11 cellular contexts compared by ENCODE assay signal in genomic region chr19:18849838-18850400, GRCh38. TPM values are rescaled to one million over a fixed set of nuclear protein-coding genes. Genes with fewer than 3 reads are reported as not detected.
DNase-seq lines count a peak whose midpoint lies in the region; ATAC-seq, FAIRE-seq and TF ChIP-seq lines count a peak whose summit lies in the region.
"Had no signal": no experiment of that assay in that cellular context is flagged by ENCODE, and none has a peak within 500 bp of the region (broad histone marks: within the 10 kb centered on the region; RNA-seq: fewer than 3 reads in every experiment).

No MANE protein-coding gene starts in this region.

- peaks cover 27 to 69% (median 52%) of the 10 kb centered on the region in 9 donors for H3K4me1 ChIP-seq in heart right ventricle

- POLR2A ChIA-PET in activated CD4-positive, alpha-beta memory T cell treated with anti-CD3 and anti-CD28 coated beads, Interleukin-2, amount 10 ng/mL, durations not matched to agents 7 days and 5 days (lab: Charles Lee), result interaction anchor here (0.6 to 2.5 kb wide), 6 partner anchors 9 to 278 kb away, joined by 3 to 13 read pairs (median 3); partner anchors contain the start of genes UBA52 and UPF1

- DNase-seq in GM12892 (ENCODE audit: insufficient read length) (peak; percentile 75), heart right ventricle (no peak), NCI-H1048 (lab: John Stamatoyannopoulos, UW) (no peak), HPDE6-E6E7 (ENCODE audit: extremely low spot score) (no peak), RKO (ENCODE audit: low spot score) (no peak), NCI-H2081 (lab: John Stamatoyannopoulos, UW) (no peak)
- DNase-seq in activated CD4-positive, alpha-beta memory T cell treated with anti-CD3 and anti-CD28 coated beads, Interleukin-2, amount 10 ng/mL, durations not matched to agents 7 days and 5 days, result no peak
- DNase-seq in stimulated activated effector memory CD8-positive, alpha-beta T cell treated with anti-CD3 and anti-CD28 coated beads, Interleukin-12 subunit alpha, Interleukin-12 subunit beta, amount 100 ng/mL, for 72 hours (ENCODE audit: low spot score in 2 of 2), result no peak
- DNase-seq: activated CD4-positive, alpha-beta T cell treated with anti-CD3 and anti-CD28 coated beads, Interleukin-2, amount 50 U/mL, for 1 hour had no signal

- no peak for TF ChIP-seq CTCF in heart right ventricle (IDR thresholded peaks at IDR 0.05)

- no peak for ATAC-seq in heart right ventricle
- no peak for ATAC-seq in stimulated activated effector memory CD8-positive, alpha-beta T cell treated with anti-CD3 and anti-CD28 coated beads, Interleukin-12 subunit alpha, Interleukin-12 subunit beta, amount 100 ng/mL, for 72 hours

- H3K27me3 Mint-ChIP-seq in activated CD4-positive, alpha-beta memory T cell treated with anti-CD3 and anti-CD28 coated beads, Interleukin-2, amount 10 ng/mL, durations not matched to agents 7 days and 5 days, result no peaks in the 10 kb centered on the region

- peak overlapping the region; percentile 58 to 92 (median 84) for H3K27ac ChIP-seq in heart right ventricle

- H3K4me3 ChIP-seq in heart right ventricle, result peak overlapping the region in 1 of 10 donors; percentile 29
- H3K4me3 ChIP-seq: lung had no signal

- WGBS in heart right ventricle, 2 donors, result 53 to 58% methylated on average over 16 of the region's 16 CpGs

- TF ChIP-seq POLR2A in GM12892 (IDR thresholded peaks at IDR 0.05; ENCODE audit: low read depth, low read length), result no peak

- no peak overlapping the region for H3K4me3 Mint-ChIP-seq in activated CD4-positive, alpha-beta memory T cell treated with anti-CD3 and anti-CD28 coated beads, Interleukin-2, amount 10 ng/mL, durations not matched to agents 7 days and 5 days
- peak overlapping the region; percentile 51 for H3K4me3 Mint-ChIP-seq in stimulated activated effector memory CD8-positive, alpha-beta T cell treated with anti-CD3 and anti-CD28 coated beads, Interleukin-12 subunit alpha, Interleukin-12 subunit beta, amount 100 ng/mL, for 72 hours

- CTCF ChIA-PET in activated CD4-positive, alpha-beta memory T cell treated with anti-CD3 and anti-CD28 coated beads, Interleukin-2, amount 10 ng/mL, durations not matched to agents 7 days and 5 days (lab: Charles Lee), result interaction anchor here (0.5 to 1.3 kb wide), 4 partner anchors 16 to 329 kb away, joined by 3 read pairs; partner anchors contain the start of gene UPF1

- H3K27me3 ChIP-seq in heart right ventricle, result no peaks in the 10 kb centered on the region

- H3K36me3 Mint-ChIP-seq in activated CD4-positive, alpha-beta memory T cell treated with anti-CD3 and anti-CD28 coated beads, Interleukin-2, amount 10 ng/mL, durations not matched to agents 7 days and 5 days (ENCODE audit: low read depth), result peaks cover 81% of the 10 kb centered on the region
- peaks cover 91% of the 10 kb centered on the region for H3K36me3 Mint-ChIP-seq in stimulated activated effector memory CD8-positive, alpha-beta T cell treated with anti-CD3 and anti-CD28 coated beads, Interleukin-12 subunit alpha, Interleukin-12 subunit beta, amount 100 ng/mL, for 72 hours

- peaks cover 58% of the 10 kb centered on the region for H3K4me1 Mint-ChIP-seq in activated CD4-positive, alpha-beta memory T cell treated with anti-CD3 and anti-CD28 coated beads, Interleukin-2, amount 10 ng/mL, durations not matched to agents 7 days and 5 days
- peaks cover 57% of the 10 kb centered on the region for H3K4me1 Mint-ChIP-seq in stimulated activated effector memory CD8-positive, alpha-beta T cell treated with anti-CD3 and anti-CD28 coated beads, Interleukin-12 subunit alpha, Interleukin-12 subunit beta, amount 100 ng/mL, for 72 hours

- H3K9me3 ChIP-seq in heart right ventricle, result no peaks in the 10 kb centered on the region

- H3K36me3 ChIP-seq in heart right ventricle, result peaks cover 3 to 60% (median 40%) of the 10 kb centered on the region in 9 donors

- peak; percentile 90 for FAIRE-seq in GM12892 (lab: Jason Lieb, UNC)
- FAIRE-seq: G401.6 had no signal

- peak overlapping the region; percentile 77 for H3K27ac Mint-ChIP-seq in activated CD4-positive, alpha-beta memory T cell treated with anti-CD3 and anti-CD28 coated beads, Interleukin-2, amount 10 ng/mL, durations not matched to agents 7 days and 5 days
- peak overlapping the region; percentile 89 for H3K27ac Mint-ChIP-seq in stimulated activated effector memory CD8-positive, alpha-beta T cell treated with anti-CD3 and anti-CD28 coated beads, Interleukin-12 subunit alpha, Interleukin-12 subunit beta, amount 100 ng/mL, for 72 hours

- H3K9me3 Mint-ChIP-seq in activated CD4-positive, alpha-beta memory T cell treated with anti-CD3 and anti-CD28 coated beads, Interleukin-2, amount 10 ng/mL, durations not matched to agents 7 days and 5 days, result no peaks in the 10 kb centered on the region
- no peaks in the 10 kb centered on the region for H3K9me3 Mint-ChIP-seq in stimulated activated effector memory CD8-positive, alpha-beta T cell treated with anti-CD3 and anti-CD28 coated beads, Interleukin-12 subunit alpha, Interleukin-12 subunit beta, amount 100 ng/mL, for 72 hours

- intact Hi-C loops in heart right ventricle (cut with DNase I), result loop anchor here (5.0 to 10.0 kb wide), 9 partner anchors 168 to 405 kb away; partner anchors contain the start of genes CRLF1 (in 1 of the 10) and CRTC1 (in 1 of the 10)

RNA-seq across cellular contexts. Expression of gene UPF1, which starts 18.2 kb away (rescaled TPM):
- 12.8 TPM for polyA plus RNA-seq in GM12892 (2012; ENCODE audit: missing spikeins)
- total RNA-seq in activated CD4-positive, alpha-beta memory T cell treated with anti-CD3 and anti-CD28 coated beads, Interleukin-2, amount 10 ng/mL, durations not matched to agents 7 days and 5 days, result 10 to 100 TPM; 74.4 to 74.6 TPM
- 10 to 100 TPM; 32.3 to 44.3 (median 37.5) TPM for total RNA-seq in heart right ventricle
- 10 to 100 TPM; 25.2 to 36.7 TPM for polyA plus RNA-seq in heart right ventricle

RNA-seq across cellular contexts. Expression of gene CERS1, which starts 46.0 kb away (rescaled TPM):
- 0.15 TPM for polyA plus RNA-seq in GM12892 (2012; ENCODE audit: missing spikeins)
- not detected for total RNA-seq in activated CD4-positive, alpha-beta memory T cell treated with anti-CD3 and anti-CD28 coated beads, Interleukin-2, amount 10 ng/mL, durations not matched to agents 7 days and 5 days
- total RNA-seq in heart right ventricle, result 1 to 10 TPM in 6 of 10 donors, under 1 TPM in 4; 0.42 to 3.3 (median 1.3) TPM
- polyA plus RNA-seq in heart right ventricle, result under 1 TPM; 0.37 to 0.49 TPM

RNA-seq across cellular contexts. Expression of gene COMP, which starts 58.8 kb away (rescaled TPM):
- polyA plus RNA-seq in GM12892 (2012; ENCODE audit: missing spikeins), result not detected
- not detected for total RNA-seq in activated CD4-positive, alpha-beta memory T cell treated with anti-CD3 and anti-CD28 coated beads, Interleukin-2, amount 10 ng/mL, durations not matched to agents 7 days and 5 days
- 1 to 10 TPM in 3 of 10 donors, under 1 TPM in 5, not detected in 2; 0.13 to 5.9 (median 0.43) TPM for total RNA-seq in heart right ventricle
- 1 to 10 TPM in 1 of 2 donors, under 1 TPM in 1; 0.29 to 2.4 TPM for polyA plus RNA-seq in heart right ventricle
